Comparison of ENCODE assay signal across 19 cellular contexts in genomic region chr2:49043405-49043982, GRCh38.
DNase-seq lines count a peak whose midpoint lies in the region; ATAC-seq, FAIRE-seq and TF ChIP-seq lines count a peak whose summit lies in the region.
"Had no signal": no experiment of that assay in that cellular context is flagged by ENCODE, and none has a peak within 500 bp of the region (broad histone marks: within the 10 kb centered on the region; RNA-seq: fewer than 3 reads in every experiment).

No MANE protein-coding gene starts in this region.

- peak overlapping the region; percentile 18 for H2AFZ ChIP-seq in parathyroid adenoma
- H2AFZ ChIP-seq: GM23248 had no signal

- H3K4me2 ChIP-seq in parathyroid adenoma (ENCODE audit: low read length) = no peak overlapping the region
- H3K4me2 ChIP-seq: A549 had no signal

- H3K27me3 Mint-ChIP-seq in nephron progenitor cell (ENCODE audit: low read depth, poor library complexity) = peaks cover 4% of the 10 kb centered on the region
- H3K27me3 Mint-ChIP-seq: CD4-positive, alpha-beta memory T cell had no signal

- H3K27ac Mint-ChIP-seq in nephron progenitor cell = peak overlapping the region; percentile 27
- H3K27ac Mint-ChIP-seq: CD4-positive, alpha-beta memory T cell had no signal

- H3K79me2 ChIP-seq in parathyroid adenoma = no peaks in the 10 kb centered on the region

- no peaks in the 10 kb centered on the region for H3K27me3 ChIP-seq in parathyroid adenoma (ENCODE audit: control insufficient read depth, insufficient read depth, low read length)

- no peak for FAIRE-seq in HTR-8/SVneo (lab: Jason Lieb, UNC)
- FAIRE-seq: A549, GM18507, H1 had no signal

- no peak for ATAC-seq in HG03159 (IDR thresholded peaks at IDR 0.05; ENCODE audit: unreplicated experiment)
- ATAC-seq: A549 had no signal

- H3K36me3 Mint-ChIP-seq in nephron progenitor cell (ENCODE audit: low read depth) = no peaks in the 10 kb centered on the region
- H3K36me3 Mint-ChIP-seq: CD4-positive, alpha-beta memory T cell had no signal

- no peaks in the 10 kb centered on the region for H3K9me3 ChIP-seq in parathyroid adenoma (ENCODE audit: control insufficient read depth, low read length)
- H3K9me3 ChIP-seq: A549 had no signal

- no peaks in the 10 kb centered on the region for H3K9me3 Mint-ChIP-seq in nephron progenitor cell
- H3K9me3 Mint-ChIP-seq: CD4-positive, alpha-beta memory T cell had no signal

- H3K4me1 ChIP-seq in parathyroid adenoma = peaks cover 6% of the 10 kb centered on the region
- H3K4me1 ChIP-seq: A549 had no signal

- H3K4me3 ChIP-seq in parathyroid adenoma (ENCODE audit: low read depth, low read length) = no peak overlapping the region
- H3K4me3 ChIP-seq: A549, GM23248 had no signal

- H3K4me1 Mint-ChIP-seq in nephron progenitor cell = peaks cover 32% of the 10 kb centered on the region
- H3K4me1 Mint-ChIP-seq: CD4-positive, alpha-beta memory T cell had no signal

- TF ChIP-seq CTCF in nephron progenitor cell (IDR thresholded peaks at IDR 0.05) = no peak
- no peak for TF ChIP-seq CTCF in parathyroid adenoma (IDR thresholded peaks at IDR 0.05)

- H3K4me3 Mint-ChIP-seq in nephron progenitor cell = no peak overlapping the region
- H3K4me3 Mint-ChIP-seq: CD4-positive, alpha-beta memory T cell had no signal

- peak; percentile 26 for DNase-seq in NCI-H2227 (lab: John Stamatoyannopoulos, UW; ENCODE audit: unreplicated experiment)
- DNase-seq in NCI-H2227 treated with DMSO at 0.1 percent for 48 hours (lab: John Stamatoyannopoulos, UW) = no peak
- no peak for DNase-seq in nephron progenitor cell
- DNase-seq in HTR-8/SVneo (ENCODE audit: insufficient read length, low spot score) = no peak
- DNase-seq: 8988T; C1 segment of cervical spinal cord; Calu3; CD4-positive, alpha-beta memory T cell; COR-L47; DMS53; GF-D8; GM23248; H7; HCEC 1CT had no signal

- no peak overlapping the region for H3K9ac ChIP-seq in parathyroid adenoma
- H3K9ac ChIP-seq: GM23248 had no signal

- no peak overlapping the region for H3K27ac ChIP-seq in parathyroid adenoma
- H3K27ac ChIP-seq: A549, GM23248 had no signal

- H3K36me3 ChIP-seq in parathyroid adenoma (ENCODE audit: control insufficient read depth, insufficient read depth, low read length) = no peaks in the 10 kb centered on the region
